Comparison of ENCODE assay signal across 38 cellular contexts in genomic region chr3:38758557-38758956, GRCh38. TPM values are rescaled to one million over a fixed set of nuclear protein-coding genes. Genes with fewer than 3 reads are reported as not detected.
"Had no signal": no experiment of that assay in that cellular context is flagged by ENCODE, and none has a peak within 500 bp of the region (broad histone marks: within the 10 kb centered on the region; RNA-seq: fewer than 3 reads in every experiment).

No MANE protein-coding gene starts in this region.

- H3K4me3 ChIP-seq: adrenal gland, body of pancreas, breast epithelium had no signal

- H3K36me3 Mint-ChIP-seq: activated CD4-positive, alpha-beta memory T cell treated with anti-CD3 and anti-CD28 coated beads for 36 hours; activated naive CD4-positive, alpha-beta T cell treated with anti-CD3 and anti-CD28 coated beads, Interleukin-2, amount 50 U/mL, for 72 hours; activated naive CD8-positive, alpha-beta T cell treated with anti-CD3 and anti-CD28 coated beads for 36 hours had no signal

- H3K9me3 ChIP-seq: adrenal gland, body of pancreas, breast epithelium had no signal

- H3K27me3 ChIP-seq: adrenal gland, body of pancreas, brain microvascular endothelial cell, breast epithelium had no signal

- H3K4me1 Mint-ChIP-seq: activated B cell treated with CpG ODN at 0.5 μM for 24 hours; activated CD4-positive, alpha-beta T cell treated with anti-CD3 and anti-CD28 coated beads for 36 hours; activated naive CD8-positive, alpha-beta T cell treated with anti-CD3 and anti-CD28 coated beads for 36 hours; activated T-helper 17 cell treated with anti-CD3 and anti-CD28 coated beads, Interleukin-2, amount 50 U/mL, for 72 hours had no signal

- H3K4me1 ChIP-seq: adrenal gland, body of pancreas, breast epithelium had no signal

- H3K27ac Mint-ChIP-seq: activated B cell treated with CpG ODN at 0.5 μM for 24 hours; activated CD4-positive, alpha-beta memory T cell treated with anti-CD3 and anti-CD28 coated beads for 36 hours; activated CD4-positive, alpha-beta T cell treated with anti-CD3 and anti-CD28 coated beads for 36 hours; activated CD8-positive, alpha-beta T cell treated with anti-CD3 and anti-CD28 coated beads for 36 hours; activated naive CD4-positive, alpha-beta T cell treated with anti-CD3 and anti-CD28 coated beads for 36 hours; activated naive CD4-positive, alpha-beta T cell treated with anti-CD3 and anti-CD28 coated beads, Interleukin-2, amount 50 U/mL, for 72 hours; activated naive CD8-positive, alpha-beta T cell treated with anti-CD3 and anti-CD28 coated beads for 36 hours; activated T-cell treated with anti-CD3 and anti-CD28 coated beads, Interleukin-2, amount 50 U/mL, for 72 hours; activated T-helper 1 cell treated with anti-CD3 and anti-CD28 coated beads, Interleukin-12 subunit alpha, Interleukin-12 subunit beta, Interleukin-2, Interleukin-4 antibody, amounts not matched to agents 30 ng/mL and 10 ng/mL and 1 ng/mL, durations not matched to agents 14 hours and 24 hours and 36 hours; activated T-helper 17 cell treated with anti-CD3 and anti-CD28 coated beads, Interleukin-2, amount 50 U/mL, for 72 hours; T-helper 1 cell treated with Interleukin-12 subunit alpha and Interleukin-12 subunit beta and Interleukin-4 antibody, amounts not matched to agents 30 μg/mL and 1 μg/mL, for 36 hours; T-helper 2 cell treated with Interferon-gamma antibody and Interleukin-4, amounts not matched to agents 5 μg/mL and 100 μg/mL, for 36 hours had no signal

- H3K27ac ChIP-seq: adrenal gland, body of pancreas, brain microvascular endothelial cell, breast epithelium, VCaP had no signal

- H3K4me3 Mint-ChIP-seq: activated B cell treated with CpG ODN at 0.5 μM for 24 hours; activated CD4-positive, alpha-beta memory T cell treated with anti-CD3 and anti-CD28 coated beads for 36 hours; activated CD4-positive, alpha-beta T cell treated with anti-CD3 and anti-CD28 coated beads for 36 hours; activated CD8-positive, alpha-beta T cell treated with anti-CD3 and anti-CD28 coated beads for 36 hours; activated naive CD4-positive, alpha-beta T cell treated with anti-CD3 and anti-CD28 coated beads for 36 hours; activated naive CD8-positive, alpha-beta T cell treated with anti-CD3 and anti-CD28 coated beads for 36 hours; activated T-cell treated with anti-CD3 and anti-CD28 coated beads, Interleukin-2, amount 50 U/mL, for 4 hours; activated T-cell treated with anti-CD3 and anti-CD28 coated beads, Interleukin-2, amount 50 U/mL, for 72 hours; activated T-helper 1 cell treated with anti-CD3 and anti-CD28 coated beads, Interleukin-12 subunit alpha, Interleukin-12 subunit beta, Interleukin-2, Interleukin-4 antibody, amounts not matched to agents 30 ng/mL and 10 ng/mL and 1 ng/mL, durations not matched to agents 14 hours and 24 hours and 36 hours; activated T-helper 17 cell treated with anti-CD3 and anti-CD28 coated beads, Interleukin-2, amount 50 U/mL, for 72 hours; T-helper 1 cell treated with Interleukin-12 subunit alpha and Interleukin-12 subunit beta and Interleukin-4 antibody, amounts not matched to agents 30 μg/mL and 1 μg/mL, for 36 hours; T-helper 2 cell treated with Interferon-gamma antibody and Interleukin-4, amounts not matched to agents 5 μg/mL and 100 μg/mL, for 36 hours had no signal

- DNase-seq: activated B cell treated with CpG ODN at 0.5 μM for 24 hours; activated CD4-positive, alpha-beta memory T cell treated with anti-CD3 and anti-CD28 coated beads for 36 hours; activated CD4-positive, alpha-beta T cell treated with anti-CD3 and anti-CD28 coated beads for 36 hours; activated CD4-positive, alpha-beta T cell treated with anti-CD3 and anti-CD28 coated beads for 48 hours; activated CD4-positive, alpha-beta T cell treated with anti-CD3 and anti-CD28 coated beads, Interleukin-2, amount 50 U/mL, for 1 hour; activated CD4-positive, alpha-beta T cell treated with anti-CD3 and anti-CD28 coated beads, Interleukin-2, amount 50 U/mL, for 4 hours; activated CD4-positive, CD25-positive, alpha-beta regulatory T cell treated with anti-CD3 and anti-CD28 coated beads, Interleukin-2, amount 50 U/mL, for 72 hours; activated CD8-positive, alpha-beta memory T cell treated with anti-CD3 and anti-CD28 coated beads, Interleukin-2, amount 50 U/mL, for 4 hours; activated CD8-positive, alpha-beta T cell treated with anti-CD3 and anti-CD28 coated beads for 36 hours; activated effector memory CD4-positive, alpha-beta T cell treated with anti-CD3 and anti-CD28 coated beads, Interleukin-2, amount 50 U/mL, for 16 hours; activated gamma-delta T cell treated with Interleukin-2 at 50 U/mL for 16 hours; activated naive CD4-positive, alpha-beta T cell; activated naive CD4-positive, alpha-beta T cell treated with anti-CD3 and anti-CD28 coated beads for 36 hours; activated naive CD4-positive, alpha-beta T cell treated with anti-CD3 and anti-CD28 coated beads, Interleukin-2, amount 50 U/mL, for 16 hours; activated naive CD8-positive, alpha-beta T cell treated with anti-CD3 and anti-CD28 coated beads for 36 hours; activated T-cell treated with anti-CD3 and anti-CD28 coated beads for 4 hours; activated T-cell treated with anti-CD3 and anti-CD28 coated beads, Interleukin-2, amount 50 U/mL, for 1 hour; activated T-cell treated with anti-CD3 and anti-CD28 coated beads, Interleukin-2, amount 50 U/mL, for 4 hours; activated T-cell treated with anti-CD3 and anti-CD28 coated beads, Interleukin-2, amount 50 U/mL, for 72 hours; adrenal gland; amniotic stem cell; aorta; body of pancreas; brain microvascular endothelial cell; central memory CD4-positive, alpha-beta T cell; SW 1271; T-helper 1 cell; T-helper 2 cell; T-helper 9 cell had no signal

- H3K9me3 Mint-ChIP-seq: activated B cell treated with CpG ODN at 0.5 μM for 24 hours; activated CD4-positive, alpha-beta memory T cell treated with anti-CD3 and anti-CD28 coated beads for 36 hours; activated CD8-positive, alpha-beta T cell treated with anti-CD3 and anti-CD28 coated beads for 36 hours; activated naive CD4-positive, alpha-beta T cell treated with anti-CD3 and anti-CD28 coated beads for 36 hours; activated naive CD8-positive, alpha-beta T cell treated with anti-CD3 and anti-CD28 coated beads for 36 hours; activated T-cell treated with anti-CD3 and anti-CD28 coated beads, Interleukin-2, amount 50 U/mL, for 72 hours; activated T-helper 17 cell treated with anti-CD3 and anti-CD28 coated beads, Interleukin-2, amount 50 U/mL, for 72 hours; T-helper 1 cell treated with Interleukin-12 subunit alpha and Interleukin-12 subunit beta and Interleukin-4 antibody, amounts not matched to agents 30 μg/mL and 1 μg/mL, for 36 hours; T-helper 2 cell treated with Interferon-gamma antibody and Interleukin-4, amounts not matched to agents 5 μg/mL and 100 μg/mL, for 36 hours had no signal

- H3K36me3 ChIP-seq: adrenal gland, brain microvascular endothelial cell, breast epithelium had no signal

RNA-seq across cellular contexts. Expression of gene SCN10A, which starts 57.5 kb away (rescaled TPM):
- total RNA-seq: activated B cell treated with CpG ODN at 0.5 μM for 24 hours; activated CD4-positive, alpha-beta memory T cell treated with anti-CD3 and anti-CD28 coated beads for 36 hours; activated CD4-positive, alpha-beta T cell treated with anti-CD3 and anti-CD28 coated beads for 36 hours; activated CD8-positive, alpha-beta memory T cell treated with anti-CD3 and anti-CD28 coated beads for 36 hours; activated CD8-positive, alpha-beta T cell treated with anti-CD3 and anti-CD28 coated beads for 36 hours; activated naive CD4-positive, alpha-beta T cell treated with anti-CD3 and anti-CD28 coated beads for 36 hours; activated naive CD4-positive, alpha-beta T cell treated with anti-CD3 and anti-CD28 coated beads, Interleukin-2, amount 50 U/mL, for 72 hours; activated naive CD8-positive, alpha-beta T cell treated with anti-CD3 and anti-CD28 coated beads for 36 hours; activated T-cell treated with anti-CD3 and anti-CD28 coated beads, Interleukin-2, amount 50 U/mL, for 4 hours; activated T-cell treated with anti-CD3 and anti-CD28 coated beads, Interleukin-2, amount 50 U/mL, for 72 hours; activated T-helper 1 cell treated with anti-CD3 and anti-CD28 coated beads, Interleukin-12 subunit alpha, Interleukin-12 subunit beta, Interleukin-2, Interleukin-4 antibody, amounts not matched to agents 30 ng/mL and 10 ng/mL and 1 ng/mL, durations not matched to agents 14 hours and 24 hours and 36 hours; activated T-helper 17 cell treated with anti-CD3 and anti-CD28 coated beads, Interleukin-2, amount 50 U/mL, for 72 hours; adrenal gland; aorta; astrocyte; body of pancreas; breast epithelium had no signal
- polyA plus RNA-seq: adrenal gland, aorta had no signal
